ENCODE assay signal across 17 cellular contexts in the genomic region with DNA sequence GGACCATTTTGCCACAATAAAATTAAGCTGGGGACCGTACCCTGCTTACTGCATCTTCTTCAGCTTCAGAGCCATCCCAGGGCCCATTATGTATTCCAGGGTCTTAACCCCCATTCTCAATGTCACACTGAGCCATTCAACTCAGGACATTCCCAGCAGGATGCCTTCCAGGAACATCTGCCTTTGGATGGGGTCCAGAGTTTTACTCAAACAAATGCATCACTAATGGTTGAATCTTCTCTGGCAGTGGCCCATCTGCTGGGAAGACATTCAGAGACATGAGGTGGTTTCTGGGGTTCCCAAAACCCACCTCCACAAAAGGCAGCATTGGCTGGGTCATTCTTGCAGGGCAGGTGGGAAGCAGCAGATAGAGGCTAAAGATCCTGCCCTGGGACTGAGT. TPM values are rescaled to one million over a fixed set of nuclear protein-coding genes. Genes with fewer than 3 reads are reported as not detected.
DNase-seq lines count a peak whose midpoint lies in the region; ATAC-seq, FAIRE-seq and TF ChIP-seq lines count a peak whose summit lies in the region.
"Had no signal": no experiment of that assay in that cellular context is flagged by ENCODE, and none has a peak within 500 bp of the region (broad histone marks: within the 10 kb centered on the region; RNA-seq: fewer than 3 reads in every experiment).

No MANE protein-coding gene starts in this region.

- no peak overlapping the region for H3K4me3 ChIP-seq in K562
- H3K4me3 ChIP-seq in fibroblast of mammary gland (ENCODE audit: control insufficient read depth, low read depth, low read length), result no peak overlapping the region
- no peak overlapping the region for H3K4me3 ChIP-seq in dorsolateral prefrontal cortex
- no peak overlapping the region for H3K4me3 ChIP-seq in BE2C (ENCODE audit: low read depth, low read length)
- H3K4me3 ChIP-seq: BLaER1 treated with 17β-estradiol and CSF1 and Interleukin-3, amounts not matched to agents 10 nM and 100 nM; GM12878; GM23248 had no signal

- DNase-seq in DMS 273 (lab: John Stamatoyannopoulos, UW; ENCODE audit: unreplicated experiment) (peak; percentile 79), DMS 273 treated with DMSO at 0.1 percent for 48 hours (lab: John Stamatoyannopoulos, UW) (no peak), NCI-H146 treated with DMSO at 0.1 percent for 48 hours (lab: John Stamatoyannopoulos, UW; ENCODE audit: unreplicated experiment) (peak; percentile 22), K562 (ENCODE audit: extremely low read depth in 1 of 4, low spot score in 3 of 4) (no peak), fibroblast of mammary gland (ENCODE audit: low read depth) (peak; percentile 56), dorsolateral prefrontal cortex (no peak), BE2C (no peak)
- no peak for DNase-seq in stimulated activated naive CD4-positive, alpha-beta T cell treated with Interleukin-2 at 50 U/mL for 16 hours (lab: John Stamatoyannopoulos, UW)
- DNase-seq: AML-193; CD4-positive, CD25-positive, alpha-beta regulatory T cell; DMS79; GM23248; H7 had no signal

- no peak for ATAC-seq in K562
- ATAC-seq: GM12878 had no signal

- no peak overlapping the region for H3K9ac ChIP-seq in K562 (ENCODE audit: insufficient read depth in 1 of 2, low read depth in 2 of 2, low read length in 2 of 2)
- H3K9ac ChIP-seq: BLaER1 treated with 17β-estradiol and CSF1 and Interleukin-3, amounts not matched to agents 10 nM and 100 nM; GM23248 had no signal

- no peak for FAIRE-seq in K562 (lab: Jason Lieb, UNC)
- FAIRE-seq: GM18507 had no signal

- H3K79me2 ChIP-seq in K562 (ENCODE audit: control insufficient read depth, insufficient read depth, low read length), result no peaks in the 10 kb centered on the region

- H3K36me3 ChIP-seq in K562 (ENCODE audit: control insufficient read depth, insufficient read depth, low read length), result no peaks in the 10 kb centered on the region
- no peaks in the 10 kb centered on the region for H3K36me3 ChIP-seq in BE2C
- H3K36me3 ChIP-seq: BLaER1 treated with 17β-estradiol and CSF1 and Interleukin-3, amounts not matched to agents 10 nM and 100 nM had no signal

- TF ChIP-seq RAD21 in K562 (CRISPR knock-in tag; conservative IDR thresholded peaks at IDR 0.05 in 1 of 2, IDR thresholded peaks at IDR 0.05 in 1 of 2), result no peak

- in situ Hi-C loops in K562 (cut with MboI), result loop anchor here (5.0 to 10.0 kb wide), 2 partner anchors 237 to 440 kb away; no protein-coding TSS in a partner anchor

- TF ChIP-seq CTCF in K562 (IDR thresholded peaks at IDR 0.05 in 2 of 3, conservative IDR thresholded peaks at IDR 0.05 in 1 of 3; ENCODE audit: insufficient read depth in 2 of 3, low read depth in 1 of 3, low read length in 3 of 3), result no peak
- no peak for TF ChIP-seq CTCF in fibroblast of mammary gland (conservative IDR thresholded peaks at IDR 0.05; ENCODE audit: control insufficient read depth, insufficient read depth, low read depth, low read length)
- no peak for TF ChIP-seq CTCF in dorsolateral prefrontal cortex (IDR thresholded peaks at IDR 0.05 in 54 of 56, conservative IDR thresholded peaks at IDR 0.05 in 2 of 56; ENCODE audit: low read depth in 1 of 56, partially characterized antibody in 56 of 56)
- TF ChIP-seq CTCF in BE2C (IDR thresholded peaks at IDR 0.05; ENCODE audit: low read depth, low read length), result no peak

- H4K20me1 ChIP-seq in K562 (replicated peaks; ENCODE audit: control insufficient read depth, insufficient read depth, low read length), result peaks cover 23% of the 10 kb centered on the region

- intact Hi-C loops in K562 (cut with micrococcal nuclease) (loop anchor here (5.0 to 10.0 kb wide), 4 partner anchors 138 to 540 kb away; a partner anchor contains a TSS), dorsolateral prefrontal cortex (cut with DNase I) (loop anchor here (5.0 to 10.0 kb wide), 7 partner anchors 107 to 447 kb away; a partner anchor contains a TSS)

- H3K27ac ChIP-seq in K562 (ENCODE audit: extremely low read depth, low read depth, low read length) (no peak overlapping the region), dorsolateral prefrontal cortex (peak overlapping the region in 3 of 59 donors; percentile 8 to 56 (median 14))
- H3K27ac ChIP-seq: 22Rv1; BLaER1 treated with 17β-estradiol and CSF1 and Interleukin-3, amounts not matched to agents 10 nM and 100 nM; GM23248 had no signal

- H3K4me1 ChIP-seq in K562 (replicated peaks in 1 of 2; ENCODE audit: control insufficient read depth in 2 of 2, insufficient read depth in 2 of 2, low read length in 2 of 2) (peaks cover 3 to 24% of the 10 kb centered on the region in 2 experiments; a peak in 3 of 5 replicates), BE2C (no peaks in the 10 kb centered on the region; the same call in 1 of the 2 replicates)

- BruUV-seq in K562 (replicated peaks; lab: Mats Ljungman, UMichigan), result no TSS peak

- H2AFZ ChIP-seq in K562 (ENCODE audit: low read depth, low read length), result no peak overlapping the region
- H2AFZ ChIP-seq: GM23248 had no signal

- no peak overlapping the region for H3K4me2 ChIP-seq in K562 (ENCODE audit: insufficient read depth, low read length)
- H3K4me2 ChIP-seq: BLaER1 treated with 17β-estradiol and CSF1 and Interleukin-3, amounts not matched to agents 10 nM and 100 nM had no signal

- TF ChIP-seq EP300 in K562 (IDR thresholded peaks at IDR 0.05; ENCODE audit: low read length), result no peak

- CTCF ChIA-PET in K562 (lab: Yijun Ruan, JAX; ENCODE audit: low intra/inter-chr PET ratio), result interaction anchor here (2.5 kb wide), 1 partner anchor 437 kb away, joined by 13 read pairs; no protein-coding TSS in a partner anchor

- peaks cover 18 to 33% of the 10 kb centered on the region in 2 experiments; a peak in 4 of 5 replicates for H3K27me3 ChIP-seq in K562 (ENCODE audit: control insufficient read depth in 2 of 2, insufficient read depth in 2 of 2, low read length in 2 of 2)
- H3K27me3 ChIP-seq in dorsolateral prefrontal cortex, result no peaks in the 10 kb centered on the region
- H3K27me3 ChIP-seq in BE2C, result peaks cover 14% of the 10 kb centered on the region

- POLR2A ChIA-PET in K562 (lab: Yijun Ruan, JAX), result interaction anchor here (0.5 to 0.8 kb wide), 3 partner anchors 143 to 259 kb away, joined by 3 read pairs; no protein-coding TSS in a partner anchor

- no peak for TF ChIP-seq POLR2A in K562 (conservative IDR thresholded peaks at IDR 0.05)

- WGBS in K562 (ENCODE audit: insufficient coverage, low coverage, missing lambda C conversion rate), result 17% methylated on average over 1 of the region's 1 CpG

- peaks cover 4% of the 10 kb centered on the region for H3K9me1 ChIP-seq in K562 (ENCODE audit: control insufficient read depth, insufficient read depth, low read length)

- H3K9me3 ChIP-seq in K562 (replicated peaks; ENCODE audit: control insufficient read depth, insufficient read depth, low read depth, low read length) (no peaks in the 10 kb centered on the region), BE2C (no peaks in the 10 kb centered on the region)
- H3K9me3 ChIP-seq: BLaER1 treated with 17β-estradiol and CSF1 and Interleukin-3, amounts not matched to agents 10 nM and 100 nM had no signal

TF ChIP-seq in K562, 482 proteins besides CTCF, POLR2A, EP300 and RAD21:
- TF ChIP-seq SRF (CRISPR knock-in tag; IDR thresholded peaks at IDR 0.05) (no peak), ZNF79 (CRISPR knock-in tag; IDR thresholded peaks at IDR 0.05; ENCODE audit: low read depth) (peak; percentile 70; the same call in 1 of the 2 replicates)

RNA-seq across cellular contexts. Expression of a gene that starts 3.4 kb away (rescaled TPM):
- total RNA-seq in K562 (2011; cell fraction: chromatin; rRNA removed; ENCODE audit: low replicate concordance), result 0.44 TPM in 1 of 2 replicates, not detected in the other
- not detected in 2 replicates for total RNA-seq in K562 (2011; cell fraction: nucleolus; rRNA removed)
- 0.22 TPM in 1 of 2 replicates, not detected in the other for total RNA-seq in K562 (2011; cell fraction: nucleoplasm; rRNA removed)
- not detected in 2 replicates for total RNA-seq in K562 (2014; rRNA removed)
- total RNA-seq in K562 (2014; rRNA removed; fragmentation: Illumina TruSeq; extraction: Trizol), result not detected in 2 replicates
- total RNA-seq in K562 (2015; rRNA removed; fragmentation: Illumina TruSeq; extraction: Trizol), result not detected in 2 replicates
- total RNA-seq in K562 (2021), result 0.22 TPM in 1 of 2 replicates, not detected in the other
- polyA plus RNA-seq in K562 (2011; rRNA removed), result not detected in 2 replicates
- 0.01 and 0.15 TPM in 2 replicates for polyA plus RNA-seq in K562 (2011; cell fraction: cytosol; rRNA removed)
- 0.01 TPM in 2 replicates for polyA plus RNA-seq in K562 (2011; cell fraction: nucleus; rRNA removed)
- not detected in 2 replicates for polyA plus RNA-seq in K562 (2012)
- not detected in 2 replicates for polyA plus RNA-seq in K562 (2014; fragmentation: Illumina TruSeq; extraction: Trizol)
- not detected for polyA plus RNA-seq in K562 (2014; fragmentation: Nextera tagmentation; extraction: Ambion mirVana)
- 0.11 TPM in 1 of 2 replicates, not detected in the other for polyA plus RNA-seq in K562 (2014; rRNA removed)
- not detected in 2 replicates for polyA minus RNA-seq in K562 (2011; rRNA and poly(A)+ RNA removed)
- not detected in 2 replicates for polyA minus RNA-seq in K562 (2011; cell fraction: cytosol; rRNA and poly(A)+ RNA removed)
- not detected in 2 replicates for polyA minus RNA-seq in K562 (2011; cell fraction: nucleus; rRNA and poly(A)+ RNA removed)
- total RNA-seq in dorsolateral prefrontal cortex, result 100 to 1,000 TPM in 6 of 120 experiments, 10 to 100 TPM in 114; 34.5 to 145 (median 61.7) TPM
- not detected for polyA plus RNA-seq in BE2C (2012; ENCODE audit: insufficient read depth, insufficient read length, low read depth)
- total RNA-seq: GM12878, GM23248 had no signal
- polyA plus RNA-seq: CD4-positive, CD25-positive, alpha-beta regulatory T cell; GM23248 had no signal

RNA-seq across cellular contexts. Expression of a gene that starts 17.8 kb away (rescaled TPM):
- 0.07 and 0.19 TPM in 2 replicates for total RNA-seq in K562 (2011; cell fraction: chromatin; rRNA removed; ENCODE audit: low replicate concordance)
- 0.17 and 0.53 TPM in 2 replicates for total RNA-seq in K562 (2011; cell fraction: nucleolus; rRNA removed)
- total RNA-seq in K562 (2011; cell fraction: nucleoplasm; rRNA removed), result 0.44 TPM in 1 of 2 replicates, not detected in the other
- total RNA-seq in K562 (2014; rRNA removed) (0.09 and 0.16 TPM in 2 replicates), K562 (2014; rRNA removed; fragmentation: Illumina TruSeq; extraction: Trizol) (0.03 TPM in 1 of 2 replicates, not detected in the other), K562 (2015; rRNA removed; fragmentation: Illumina TruSeq; extraction: Trizol) (0.04 TPM in 1 of 2 replicates, not detected in the other), K562 (2021) (0.07 and 0.13 TPM in 2 replicates), dorsolateral prefrontal cortex (10 to 100 TPM in 115 of 120 experiments, 1 to 10 TPM in 5; 6.5 to 31.8 (median 19.5) TPM)
- polyA plus RNA-seq in K562 (2011; rRNA removed) (0.05 and 0.07 TPM in 2 replicates), K562 (2014; fragmentation: Illumina TruSeq; extraction: Trizol) (0.03 and 0.10 TPM in 2 replicates), K562 (2014; fragmentation: Nextera tagmentation; extraction: Ambion mirVana) (under 1 TPM in 1 of 2 experiments, not detected in 1; 0.15 TPM), K562 (2014; rRNA removed) (0.01 and 0.03 TPM in 2 replicates)
- 0.04 TPM in 2 replicates for polyA plus RNA-seq in K562 (2011; cell fraction: cytosol; rRNA removed)
- polyA plus RNA-seq in K562 (2011; cell fraction: nucleus; rRNA removed), result 0.11 and 0.33 TPM in 2 replicates
- polyA plus RNA-seq in K562 (2012), result 0.13 and 0.22 TPM in 2 replicates
- polyA minus RNA-seq in K562 (2011; rRNA and poly(A)+ RNA removed), result 0.11 and 0.39 TPM in 2 replicates
- polyA minus RNA-seq in K562 (2011; cell fraction: cytosol; rRNA and poly(A)+ RNA removed), result 0.19 and 0.27 TPM in 2 replicates
- polyA minus RNA-seq in K562 (2011; cell fraction: nucleus; rRNA and poly(A)+ RNA removed), result 0.11 and 0.13 TPM in 2 replicates
- polyA plus RNA-seq in BE2C (2012; ENCODE audit: insufficient read depth, insufficient read length, low read depth), result 2.8 TPM
- total RNA-seq: CD4-positive, CD25-positive, alpha-beta regulatory T cell had no signal

Comparison
In these comparisons a context has a peak if more than half of its experiments do, and no peak if none do; other contexts are left out.
1. DNase-seq: peak in DMS 273 (single experiment), NCI-H146 treated with DMSO at 0.1 percent for 48 hours (single experiment) and fibroblast of mammary gland (single experiment); none in DMS 273 treated with DMSO at 0.1 percent for 48 hours (single experiment), K562 (0 of 4), dorsolateral prefrontal cortex (0 of 10), stimulated activated naive CD4-positive, alpha-beta T cell treated with Interleukin-2 at 50 U/mL for 16 hours (single experiment) and BE2C (single experiment).
2. RNA of a gene that starts 3.4 kb away (total RNA-seq): 34.5 to 145 TPM in dorsolateral prefrontal cortex; 0.22 to 0.44 TPM in K562; every median in the first group is over 10 times any median in the second.
3. RNA of a gene that starts 17.8 kb away (total RNA-seq): 6.5 to 31.8 TPM in dorsolateral prefrontal cortex; 0.03 to 0.53 TPM in K562; every median in the first group is over 4 times any median in the second.